ENCODE assay signal across 1 cellular context in genomic region chr18:4454548-4455112, GRCh38.
TF ChIP-seq lines count a peak whose summit lies in the region.

No MANE protein-coding gene starts in this region.

TF ChIP-seq in IMR-90, 13 proteins besides CTCF, POLR2A, EP300 and RAD21 (continued from another document):
- TF ChIP-seq BHLHE40 (IDR thresholded peaks at IDR 0.05; ENCODE audit: low read depth, low read length) (no peak), ELK1 (IDR thresholded peaks at IDR 0.05; ENCODE audit: borderline replicate concordance, low read depth, low read length) (no peak), RCOR1 (IDR thresholded peaks at IDR 0.05; ENCODE audit: insufficient replicate concordance, low read length) (no peak), CEBPB (IDR thresholded peaks at IDR 0.05; ENCODE audit: low read depth, low read length) (no peak), CHD1 (IDR thresholded peaks at IDR 0.05; ENCODE audit: low read depth, low read length) (no peak), USF2 (IDR thresholded peaks at IDR 0.05; ENCODE audit: low read depth, low read length) (no peak), FOS (IDR thresholded peaks at IDR 0.05; ENCODE audit: low read depth, low read length) (no peak), RFX5 (IDR thresholded peaks at IDR 0.05; ENCODE audit: low read depth, low read length) (no peak), MAFK (IDR thresholded peaks at IDR 0.05; ENCODE audit: low read depth, low read length) (no peak), NFE2L2 (IDR thresholded peaks at IDR 0.05; ENCODE audit: low read depth, low read length) (no peak)
